In genomic region chr12:19642305-19642704, GRCh38 we compare ENCODE assay signal across 8 cellular contexts.
"Had no signal": no experiment of that assay in that cellular context is flagged by ENCODE, and none has a peak within 500 bp of the region (broad histone marks: within the 10 kb centered on the region; RNA-seq: fewer than 3 reads in every experiment).

No MANE protein-coding gene starts in this region.

- H3K4me2 ChIP-seq: neural progenitor cell had no signal

- H3K9me3 ChIP-seq: suprapubic skin had no signal

- H3K27me3 ChIP-seq: neural progenitor cell, suprapubic skin had no signal

- H3K4me1 ChIP-seq: suprapubic skin had no signal

- H3K4me3 ChIP-seq: neural progenitor cell, suprapubic skin had no signal

- ATAC-seq: stimulated activated naive CD8-positive, alpha-beta T cell treated with anti-CD3 and anti-CD28 coated beads, Interleukin-15, amount 100 ng/mL, for 72 hours had no signal

- H3K9ac ChIP-seq: neural progenitor cell had no signal

- H3K36me3 ChIP-seq: neural progenitor cell, suprapubic skin had no signal

- H2AFZ ChIP-seq: neural progenitor cell had no signal

- H3K27ac ChIP-seq: neural progenitor cell, suprapubic skin had no signal

- DNase-seq: activated CD4-positive, alpha-beta T cell treated with anti-CD3 and anti-CD28 coated beads, Interleukin-2, amount 50 U/mL, for 4 hours; effector memory CD4-positive, alpha-beta T cell; stimulated activated CD4-positive, alpha-beta T cell treated with anti-CD3 and anti-CD28 coated beads, Interleukin-15, amount 100 ng/mL, for 24 hours; stimulated activated CD4-positive, alpha-beta T cell treated with anti-CD3 and anti-CD28 coated beads, Interleukin-2, amount 100 ng/mL, for 48 hours; stimulated activated naive CD8-positive, alpha-beta T cell treated with anti-CD3 and anti-CD28 coated beads, Interleukin-15, amount 100 ng/mL, for 72 hours; trophoblast cell had no signal
